Comparison of ENCODE assay signal across 3 cellular contexts in genomic region chr1:111819566-111819965, GRCh38.
"Had no signal": no experiment of that assay in that cellular context is flagged by ENCODE, and none has a peak within 500 bp of the region (broad histone marks: within the 10 kb centered on the region; RNA-seq: fewer than 3 reads in every experiment).

No MANE protein-coding gene starts in this region.

- DNase-seq: GDM1, GF-D8 had no signal

- H3K4me3 ChIP-seq: GM12878 had no signal

- ATAC-seq: GM12878 had no signal
